Comparison of ENCODE assay signal across 8 cellular contexts in genomic region chr11:12893787-12894672, GRCh38.
A peak's percentile ranks its signal among the peaks of the same experiment; 100 is the strongest.
DNase-seq lines count a peak whose midpoint lies in the region; FAIRE-seq and TF ChIP-seq lines count a peak whose summit lies in the region.

No MANE protein-coding gene starts in this region.

- H3K27me3 ChIP-seq in vagina: no peaks in the 10 kb centered on the region

- H3K27ac ChIP-seq in vagina: no peak overlapping the region

- H3K4me1 ChIP-seq in vagina: peaks cover 11% of the 10 kb centered on the region

- no peaks in the 10 kb centered on the region for H3K9me3 ChIP-seq in vagina

- no peak overlapping the region for H3K4me3 ChIP-seq in HFF-Myc (replicated peaks; ENCODE audit: low read depth, low read length)
- H3K4me3 ChIP-seq in fibroblast of mammary gland (ENCODE audit: control insufficient read depth, low read depth, low read length): no peak overlapping the region
- H3K4me3 ChIP-seq in vagina: no peak overlapping the region

- TF ChIP-seq POLR2A in vagina (IDR thresholded peaks at IDR 0.05): no peak
- TF ChIP-seq POLR2A in GM12891 (IDR thresholded peaks at IDR 0.05; ENCODE audit: low read depth, low read length): no peak

- TF ChIP-seq CTCF in HFF-Myc (IDR thresholded peaks at IDR 0.05; ENCODE audit: low read depth, low read length, missing control alignments) (peak; percentile 81), fibroblast of mammary gland (conservative IDR thresholded peaks at IDR 0.05; ENCODE audit: control insufficient read depth, insufficient read depth, low read depth, low read length) (peak; percentile 75), vagina (IDR thresholded peaks at IDR 0.05) (peak; percentile 73 to 89 (median 84))

- intact Hi-C loops in vagina (cut with DNase I): loop anchor here (5.0 to 10.0 kb wide), 2 partner anchors 479 to 562 kb away; no protein-coding TSS in a partner anchor

- no peaks in the 10 kb centered on the region for H3K36me3 ChIP-seq in vagina

- FAIRE-seq in GM12891 (lab: Jason Lieb, UNC): no peak

- DNase-seq in D341Med (ENCODE audit: low spot score): peak; percentile 61
- peak; percentile 25 for DNase-seq in HFF-Myc (ENCODE audit: extremely low read depth, low read depth)
- DNase-seq in NCI-H748 treated with DMSO at 0.1 percent for 48 hours (lab: John Stamatoyannopoulos, UW): peak; percentile 36
- peak; percentile 79 for DNase-seq in activated CD8-positive, alpha-beta memory T cell treated with anti-CD3 and anti-CD28 coated beads, Interleukin-2, amount 50 U/mL, for 48 hours
- peak; percentile 57 for DNase-seq in fibroblast of mammary gland (ENCODE audit: low read depth)
- DNase-seq in occipital lobe (lab: John Stamatoyannopoulos, UW): peak; percentile 16
- no peak for DNase-seq in vagina (ENCODE audit: extremely low spot score in 2 of 2)
- no peak for DNase-seq in GM12891 (ENCODE audit: insufficient read length, low spot score)

TF ChIP-seq in GM12891, 5 proteins besides CTCF, POLR2A, EP300 and RAD21:
- TF ChIP-seq PAX5 (IDR thresholded peaks at IDR 0.05; ENCODE audit: insufficient read depth, low read length, severe bottlenecking) (no peak), POLR2AphosphoS5 (IDR thresholded peaks at IDR 0.05; ENCODE audit: low read depth, low read length) (no peak), SPI1 (IDR thresholded peaks at IDR 0.05; ENCODE audit: low read depth, low read length) (no peak), POU2F2 (IDR thresholded peaks at IDR 0.05; ENCODE audit: low read depth, low read length) (no peak), TAF1 (IDR thresholded peaks at IDR 0.05; ENCODE audit: low read depth, low read length) (no peak)

Comparison
In these comparisons a context has a peak if more than half of its experiments do, and no peak if none do; other contexts are left out.
1. DNase-seq: peak in D341Med (single experiment), HFF-Myc (single experiment), NCI-H748 treated with DMSO at 0.1 percent for 48 hours (single experiment), activated CD8-positive, alpha-beta memory T cell treated with anti-CD3 and anti-CD28 coated beads, Interleukin-2, amount 50 U/mL, for 48 hours (single experiment), fibroblast of mammary gland (single experiment) and occipital lobe (single experiment); none in vagina (0 of 2) and GM12891 (single experiment).
2. Peak in every context shown above with its lines, with median percentiles within 50 percentile points of each other: CTCF ChIP-seq.